ENCODE assay signal across 13 cellular contexts in genomic region chr15:40427188-40427587, GRCh38.
"Had no signal": no experiment of that assay in that cellular context is flagged by ENCODE, and none has a peak within 500 bp of the region (broad histone marks: within the 10 kb centered on the region; RNA-seq: fewer than 3 reads in every experiment).

No MANE protein-coding gene starts in this region.

- H3K4me2 ChIP-seq: smooth muscle cell had no signal

- H3K9me3 ChIP-seq: heart left ventricle, neutrophil had no signal

- H3K36me3 ChIP-seq: heart left ventricle, neutrophil had no signal

- H3K27ac Mint-ChIP-seq: naive thymus-derived CD4-positive, alpha-beta T cell; nephron progenitor cell had no signal

- H3K27ac ChIP-seq: coronary artery, heart left ventricle, neutrophil had no signal

- H3K27me3 Mint-ChIP-seq: naive thymus-derived CD4-positive, alpha-beta T cell had no signal

- H3K27me3 ChIP-seq: heart left ventricle had no signal

- ATAC-seq: esophagus mucosa; heart left ventricle; naive thymus-derived CD4-positive, alpha-beta T cell; right cardiac atrium had no signal

- H3K4me3 Mint-ChIP-seq: naive thymus-derived CD4-positive, alpha-beta T cell; nephron progenitor cell had no signal

- DNase-seq: effector CD4-positive, alpha-beta T cell; hippocampal formation; naive thymus-derived CD4-positive, alpha-beta T cell; nephron progenitor cell; right cardiac atrium; stimulated activated CD4-positive, alpha-beta T cell treated with anti-CD3 and anti-CD28 coated beads, Interleukin-2, amount 100 ng/mL, for 48 hours; stimulated activated naive CD4-positive, alpha-beta T cell treated with Interleukin-2 at 50 U/mL for 16 hours; trophoblast cell had no signal

- H3K4me3 ChIP-seq: coronary artery, heart left ventricle, smooth muscle cell had no signal

- H3K9me3 Mint-ChIP-seq: naive thymus-derived CD4-positive, alpha-beta T cell; nephron progenitor cell had no signal
